In the genomic region with DNA sequence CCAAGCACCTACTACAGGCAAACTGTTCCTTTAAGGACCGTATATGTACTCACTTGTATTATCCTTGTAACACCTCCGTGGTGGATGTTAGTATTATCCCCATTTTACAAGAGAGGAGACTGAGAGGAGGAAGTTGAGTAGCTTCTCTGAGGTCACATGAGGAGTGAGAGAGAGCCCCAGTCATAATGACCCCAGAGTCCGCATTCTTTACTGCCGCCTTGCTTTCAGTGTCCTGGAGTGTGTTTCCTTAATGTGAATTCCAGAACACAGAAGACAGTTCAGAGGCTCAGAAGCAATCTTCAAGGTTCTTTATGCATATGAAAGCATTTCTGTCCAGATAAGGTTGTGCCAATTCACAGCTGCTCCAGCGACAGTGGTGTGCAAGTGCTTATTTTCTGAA, we compare ENCODE assay signal across 19 cellular contexts.
"Had no signal": no experiment of that assay in that cellular context is flagged by ENCODE, and none has a peak within 500 bp of the region (broad histone marks: within the 10 kb centered on the region; RNA-seq: fewer than 3 reads in every experiment).

No MANE protein-coding gene starts in this region.

- H3K9me3 Mint-ChIP-seq: activated naive CD4-positive, alpha-beta T cell treated with anti-CD3 and anti-CD28 coated beads for 36 hours; nephron progenitor cell; T-cell had no signal

- H3K27ac ChIP-seq: ascending aorta, epithelial cell of prostate, left ventricle myocardium inferior, ovary, SK-N-MC, tibial artery had no signal

- H3K4me3 Mint-ChIP-seq: activated naive CD4-positive, alpha-beta T cell treated with anti-CD3 and anti-CD28 coated beads for 36 hours; activated T-helper 17 cell treated with anti-CD3 and anti-CD28 coated beads, Interleukin-2, amount 50 U/mL, for 72 hours; effector memory CD8-positive, alpha-beta T cell; nephron progenitor cell; T-cell had no signal

- ATAC-seq: activated T-helper 17 cell treated with anti-CD3 and anti-CD28 coated beads, Interleukin-2, amount 50 U/mL, for 72 hours; effector memory CD8-positive, alpha-beta T cell; T-cell had no signal

- H3K36me3 Mint-ChIP-seq: T-cell had no signal

- H3K27me3 Mint-ChIP-seq: effector memory CD8-positive, alpha-beta T cell; T-cell had no signal

- H3K9me3 ChIP-seq: ascending aorta, left ventricle myocardium inferior, ovary, tibial artery had no signal

- DNase-seq: activated CD4-positive, alpha-beta T cell treated with anti-CD3 and anti-CD28 coated beads, Interleukin-2, amount 50 U/mL, for 4 hours; activated CD4-positive, CD25-positive, alpha-beta regulatory T cell treated with anti-CD3 and anti-CD28 coated beads, Interleukin-2, amount 50 U/mL, for 72 hours; activated naive CD4-positive, alpha-beta T cell treated with anti-CD3 and anti-CD28 coated beads for 36 hours; dermis blood vessel endothelial cell; effector memory CD8-positive, alpha-beta T cell; head of caudate nucleus; left ventricle myocardium inferior; nephron progenitor cell; ovary; retina; stimulated activated CD4-positive, alpha-beta T cell treated with anti-CD3 and anti-CD28 coated beads, Interleukin-4, amount 100 ng/mL, for 1 hour; stimulated activated naive CD4-positive, alpha-beta T cell; T-cell; T-helper 9 cell; tibial artery had no signal

- H3K4me3 ChIP-seq: ascending aorta, left ventricle myocardium inferior, ovary, SK-N-MC, tibial artery had no signal

- H3K27ac Mint-ChIP-seq: activated naive CD4-positive, alpha-beta T cell treated with anti-CD3 and anti-CD28 coated beads for 36 hours; activated T-helper 17 cell treated with anti-CD3 and anti-CD28 coated beads, Interleukin-2, amount 50 U/mL, for 72 hours; effector memory CD8-positive, alpha-beta T cell; nephron progenitor cell; T-cell had no signal

- H3K4me1 Mint-ChIP-seq: activated T-helper 17 cell treated with anti-CD3 and anti-CD28 coated beads, Interleukin-2, amount 50 U/mL, for 72 hours; T-cell had no signal

- H3K27me3 ChIP-seq: ascending aorta, ovary, tibial artery had no signal

- H3K4me1 ChIP-seq: ascending aorta, left ventricle myocardium inferior, tibial artery had no signal

- H3K36me3 ChIP-seq: ascending aorta, left ventricle myocardium inferior, ovary, tibial artery had no signal
